ENCODE assay signal across 1 cellular context in genomic region chr5:126624534-126624933, GRCh38.
TF ChIP-seq lines count a peak whose summit lies in the region.

No MANE protein-coding gene starts in this region.

TF ChIP-seq in HCT116, 20 proteins besides CTCF, POLR2A, EP300 and RAD21 (continued from another document):
- TF ChIP-seq REST (IDR thresholded peaks at IDR 0.05; ENCODE audit: low read depth) (no peak), ATF3 (IDR thresholded peaks at IDR 0.05) (0 out of 2 replicates have a peak, but pooled peaks have one; percentile 8)
